Comparison of ENCODE assay signal across 4 cellular contexts in genomic region chr13:78623132-78623531, GRCh38. TPM values are rescaled to one million over a fixed set of nuclear protein-coding genes. Genes with fewer than 3 reads are reported as not detected.
"Had no signal": no experiment of that assay in that cellular context is flagged by ENCODE, and none has a peak within 500 bp of the region (broad histone marks: within the 10 kb centered on the region; RNA-seq: fewer than 3 reads in every experiment).

No MANE protein-coding gene starts in this region.

- DNase-seq: GDM1, GF-D8 had no signal

- H3K4me3 ChIP-seq: GM12878 had no signal

- ATAC-seq: GM12878 had no signal

RNA-seq across cellular contexts. Expression of gene POU4F1, which starts 19.8 kb away (rescaled TPM):
- total RNA-seq: G401 had no signal
